28 cellular contexts compared by ENCODE assay signal in the genomic region with DNA sequence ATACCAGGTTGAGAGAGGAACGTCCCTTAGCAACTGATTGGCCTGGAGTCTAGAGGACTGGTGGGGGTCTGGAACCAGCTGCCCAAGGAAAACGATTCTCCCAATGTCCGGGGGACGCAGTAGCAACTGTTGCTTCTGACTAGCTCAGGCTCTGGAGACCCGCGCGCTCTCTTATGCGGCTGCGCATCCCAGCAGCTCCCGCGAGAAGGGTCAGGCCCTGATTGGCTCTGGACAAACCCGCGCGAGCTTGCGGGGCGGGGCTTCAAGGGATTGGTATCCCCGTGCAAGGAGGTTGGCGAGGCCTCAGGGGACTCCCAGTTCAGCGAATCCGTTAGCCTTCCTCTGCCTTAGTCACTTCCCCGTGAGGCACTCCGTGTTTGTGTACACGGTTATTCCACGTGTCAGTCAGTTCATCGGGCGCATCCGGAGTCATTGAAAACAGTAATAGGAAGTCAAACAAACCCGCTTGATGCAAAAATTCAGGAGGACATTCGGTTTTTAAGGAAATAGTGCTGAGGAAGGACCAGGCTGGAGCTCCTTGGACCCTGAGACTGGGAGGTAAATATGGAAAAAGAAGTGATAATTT. TPM values are rescaled to one million over a fixed set of nuclear protein-coding genes. Genes with fewer than 3 reads are reported as not detected.
A peak's percentile ranks its signal among the peaks of the same experiment; 100 is the strongest.
DNase-seq lines count a peak whose midpoint lies in the region; ATAC-seq lines count a peak whose summit lies in the region.
"Had no signal": no experiment of that assay in that cellular context is flagged by ENCODE, and none has a peak within 500 bp of the region (broad histone marks: within the 10 kb centered on the region; RNA-seq: fewer than 3 reads in every experiment).

No MANE protein-coding gene starts in this region.

- H3K27ac Mint-ChIP-seq in activated CD4-positive, alpha-beta memory T cell treated with anti-CD3 and anti-CD28 coated beads, Interleukin-2, amount 10 ng/mL, durations not matched to agents 7 days and 5 days, result peak overlapping the region; percentile 97
- H3K27ac Mint-ChIP-seq in activated CD4-positive, alpha-beta memory T cell treated with anti-CD3 and anti-CD28 coated beads for 36 hours, result no peak overlapping the region
- H3K27ac Mint-ChIP-seq: activated CD4-positive, alpha-beta T cell treated with anti-CD3 and anti-CD28 coated beads for 36 hours; activated naive CD4-positive, alpha-beta T cell treated with anti-CD3 and anti-CD28 coated beads, Interleukin-2, amount 10 ng/mL, durations not matched to agents 7 days and 5 days; activated T-cell treated with anti-CD3 and anti-CD28 coated beads, Interleukin-2, amount 50 U/mL, for 72 hours; B cell; T-helper 17 cell had no signal

- no peaks in the 10 kb centered on the region for H3K9me3 Mint-ChIP-seq in activated CD4-positive, alpha-beta memory T cell treated with anti-CD3 and anti-CD28 coated beads, Interleukin-2, amount 10 ng/mL, durations not matched to agents 7 days and 5 days
- no peaks in the 10 kb centered on the region for H3K9me3 Mint-ChIP-seq in activated CD4-positive, alpha-beta memory T cell treated with anti-CD3 and anti-CD28 coated beads for 36 hours
- H3K9me3 Mint-ChIP-seq: activated naive CD4-positive, alpha-beta T cell treated with anti-CD3 and anti-CD28 coated beads, Interleukin-2, amount 10 ng/mL, durations not matched to agents 7 days and 5 days; activated T-cell treated with anti-CD3 and anti-CD28 coated beads, Interleukin-2, amount 50 U/mL, for 72 hours; neural crest cell had no signal

- intact Hi-C loops in activated CD4-positive, alpha-beta memory T cell treated with anti-CD3 and anti-CD28 coated beads for 36 hours (cut with micrococcal nuclease), result no loop called here
- intact Hi-C loops in left ventricle myocardium superior (cut with micrococcal nuclease), result no loop called here

- no peak overlapping the region for H3K4me3 Mint-ChIP-seq in activated CD4-positive, alpha-beta memory T cell treated with anti-CD3 and anti-CD28 coated beads, Interleukin-2, amount 10 ng/mL, durations not matched to agents 7 days and 5 days
- H3K4me3 Mint-ChIP-seq in activated CD4-positive, alpha-beta memory T cell treated with anti-CD3 and anti-CD28 coated beads for 36 hours, result no peak overlapping the region
- H3K4me3 Mint-ChIP-seq: activated CD4-positive, alpha-beta T cell treated with anti-CD3 and anti-CD28 coated beads for 36 hours; activated naive CD4-positive, alpha-beta T cell treated with anti-CD3 and anti-CD28 coated beads, Interleukin-2, amount 10 ng/mL, durations not matched to agents 7 days and 5 days; B cell; neural crest cell; T-helper 17 cell had no signal

- no peak for DNase-seq in activated CD4-positive, alpha-beta memory T cell treated with anti-CD3 and anti-CD28 coated beads, Interleukin-2, amount 10 ng/mL, durations not matched to agents 7 days and 5 days
- no peak for DNase-seq in activated CD4-positive, alpha-beta memory T cell treated with anti-CD3 and anti-CD28 coated beads for 36 hours
- peak; percentile 40 for DNase-seq in RPMI7951 (ENCODE audit: low read depth)
- peak; percentile 41 for DNase-seq in left ventricle myocardium superior
- DNase-seq in retina, result peak; percentile 29
- DNase-seq in activated effector memory CD4-positive, alpha-beta T cell treated with anti-CD3 and anti-CD28 coated beads, Interleukin-2, amount 50 U/mL, for 16 hours, result no peak
- no peak for DNase-seq in mesenteric fat pad (ENCODE audit: low spot score)
- DNase-seq in activated CD8-positive, alpha-beta memory T cell treated with anti-CD3 and anti-CD28 coated beads, Interleukin-2, amount 50 U/mL, for 4 hours, result no peak
- DNase-seq: activated CD4-positive, alpha-beta T cell treated with anti-CD3 and anti-CD28 coated beads for 36 hours; activated naive CD4-positive, alpha-beta T cell treated with anti-CD3 and anti-CD28 coated beads, Interleukin-2, amount 10 ng/mL, durations not matched to agents 7 days and 5 days; activated T-cell treated with anti-CD3 and anti-CD28 coated beads, Interleukin-2, amount 50 U/mL, for 72 hours; amniotic stem cell; DMS53; glutamatergic neuron; NCI-H146; NCI-H2171; NCI-H524 treated with DMSO at 0.1 percent for 48 hours; Peyer's patch; T-helper 17 cell; transverse colon had no signal

- CTCF ChIA-PET in activated CD4-positive, alpha-beta memory T cell treated with anti-CD3 and anti-CD28 coated beads, Interleukin-2, amount 10 ng/mL, durations not matched to agents 7 days and 5 days (lab: Charles Lee), result interaction anchor here (1.4 to 6.1 kb wide), 2 partner anchors 11 to 13 kb away, joined by 4 to 40 read pairs; no protein-coding TSS in a partner anchor
- CTCF ChIA-PET in activated CD4-positive, alpha-beta memory T cell treated with anti-CD3 and anti-CD28 coated beads for 36 hours (lab: Charles Lee), result interaction anchor here (2.2 to 4.7 kb wide), 2 partner anchors 11 to 113 kb away, joined by 6 to 28 read pairs; no protein-coding TSS in a partner anchor

- POLR2A ChIA-PET in activated CD4-positive, alpha-beta memory T cell treated with anti-CD3 and anti-CD28 coated beads, Interleukin-2, amount 10 ng/mL, durations not matched to agents 7 days and 5 days (lab: Charles Lee), result interaction anchor here (1.4 to 3.5 kb wide), 2 partner anchors 16 to 123 kb away, joined by 6 to 21 read pairs; no protein-coding TSS in a partner anchor
- POLR2A ChIA-PET in activated CD4-positive, alpha-beta memory T cell treated with anti-CD3 and anti-CD28 coated beads for 36 hours (lab: Charles Lee), result no interaction called here

- peaks cover 2% of the 10 kb centered on the region for H3K27me3 Mint-ChIP-seq in activated CD4-positive, alpha-beta memory T cell treated with anti-CD3 and anti-CD28 coated beads, Interleukin-2, amount 10 ng/mL, durations not matched to agents 7 days and 5 days
- H3K27me3 Mint-ChIP-seq in activated CD4-positive, alpha-beta memory T cell treated with anti-CD3 and anti-CD28 coated beads for 36 hours, result no peaks in the 10 kb centered on the region
- H3K27me3 Mint-ChIP-seq: activated CD4-positive, alpha-beta T cell treated with anti-CD3 and anti-CD28 coated beads for 36 hours had no signal

- ATAC-seq in left ventricle myocardium superior, result no peak
- ATAC-seq: activated CD4-positive, alpha-beta T cell treated with anti-CD3 and anti-CD28 coated beads for 36 hours; activated T-cell treated with anti-CD3 and anti-CD28 coated beads, Interleukin-2, amount 50 U/mL, for 72 hours; T-helper 17 cell had no signal

- no peaks in the 10 kb centered on the region for H3K36me3 Mint-ChIP-seq in activated CD4-positive, alpha-beta memory T cell treated with anti-CD3 and anti-CD28 coated beads, Interleukin-2, amount 10 ng/mL, durations not matched to agents 7 days and 5 days (ENCODE audit: low read depth)
- no peaks in the 10 kb centered on the region for H3K36me3 Mint-ChIP-seq in activated CD4-positive, alpha-beta memory T cell treated with anti-CD3 and anti-CD28 coated beads for 36 hours
- H3K36me3 Mint-ChIP-seq: activated naive CD4-positive, alpha-beta T cell treated with anti-CD3 and anti-CD28 coated beads, Interleukin-2, amount 10 ng/mL, durations not matched to agents 7 days and 5 days had no signal

- peaks cover 53% of the 10 kb centered on the region for H3K4me1 Mint-ChIP-seq in activated CD4-positive, alpha-beta memory T cell treated with anti-CD3 and anti-CD28 coated beads, Interleukin-2, amount 10 ng/mL, durations not matched to agents 7 days and 5 days
- H3K4me1 Mint-ChIP-seq in activated CD4-positive, alpha-beta memory T cell treated with anti-CD3 and anti-CD28 coated beads for 36 hours (ENCODE audit: low read depth), result peaks cover 22% of the 10 kb centered on the region
- H3K4me1 Mint-ChIP-seq: B cell, neural crest cell had no signal

RNA-seq across cellular contexts. Expression of gene SIGLECL1, which starts 20.2 kb away (rescaled TPM):
- total RNA-seq in activated CD4-positive, alpha-beta memory T cell treated with anti-CD3 and anti-CD28 coated beads, Interleukin-2, amount 10 ng/mL, durations not matched to agents 7 days and 5 days, result under 1 TPM in 1 of 2 experiments, not detected in 1; 0.18 TPM
- total RNA-seq in activated CD4-positive, alpha-beta memory T cell treated with anti-CD3 and anti-CD28 coated beads for 36 hours, result not detected
- total RNA-seq in RPMI7951 (2014; rRNA removed; shearing (Covaris generic)), result not detected in 2 replicates
- total RNA-seq in left ventricle myocardium superior (not detected), mesenteric fat pad (not detected)
- total RNA-seq: A172; activated CD4-positive, alpha-beta T cell treated with anti-CD3 and anti-CD28 coated beads for 36 hours; activated CD8-positive, alpha-beta memory T cell treated with anti-CD3 and anti-CD28 coated beads for 36 hours; activated T-cell treated with anti-CD3 and anti-CD28 coated beads, Interleukin-2, amount 50 U/mL, for 72 hours; B cell; breast epithelium; fibroblast of lung; mucosa of gallbladder; neural crest cell; Peyer's patch; skeletal muscle tissue; T-helper 17 cell; transverse colon had no signal

RNA-seq across cellular contexts. Expression of gene IGLON5, which starts 40.3 kb away (rescaled TPM):
- under 1 TPM; 0.68 to 0.81 TPM for total RNA-seq in activated CD4-positive, alpha-beta memory T cell treated with anti-CD3 and anti-CD28 coated beads, Interleukin-2, amount 10 ng/mL, durations not matched to agents 7 days and 5 days
- under 1 TPM; 0.07 to 0.24 TPM for total RNA-seq in activated CD4-positive, alpha-beta memory T cell treated with anti-CD3 and anti-CD28 coated beads for 36 hours
- not detected in 2 replicates for total RNA-seq in RPMI7951 (2014; rRNA removed; shearing (Covaris generic))
- total RNA-seq in left ventricle myocardium superior (not detected), mesenteric fat pad (3.7 TPM)
- total RNA-seq: A172, B cell, fibroblast of lung, Peyer's patch, skeletal muscle tissue, T-helper 17 cell had no signal

RNA-seq across cellular contexts. Expression of gene CD33, which starts 46.2 kb away (rescaled TPM):
- 10 to 100 TPM; 21.1 to 23.7 TPM for total RNA-seq in activated CD4-positive, alpha-beta memory T cell treated with anti-CD3 and anti-CD28 coated beads, Interleukin-2, amount 10 ng/mL, durations not matched to agents 7 days and 5 days
- under 1 TPM; 0.43 to 0.65 TPM for total RNA-seq in activated CD4-positive, alpha-beta memory T cell treated with anti-CD3 and anti-CD28 coated beads for 36 hours
- total RNA-seq in RPMI7951 (2014; rRNA removed; shearing (Covaris generic)), result 2.1 and 2.4 TPM in 2 replicates
- 4.4 TPM for total RNA-seq in left ventricle myocardium superior
- 18.6 TPM for total RNA-seq in mesenteric fat pad
- total RNA-seq: B cell, fibroblast of lung, neural crest cell had no signal

Comparison
In these comparisons a context has a peak if more than half of its experiments do, and no peak if none do; other contexts are left out.
1. DNase-seq: peak in RPMI7951 (single experiment), left ventricle myocardium superior (single experiment) and retina (single experiment); none in activated CD4-positive, alpha-beta memory T cell treated with anti-CD3 and anti-CD28 coated beads, Interleukin-2, amount 10 ng/mL, durations not matched to agents 7 days and 5 days (single experiment), activated CD4-positive, alpha-beta memory T cell treated with anti-CD3 and anti-CD28 coated beads for 36 hours (single experiment), activated effector memory CD4-positive, alpha-beta T cell treated with anti-CD3 and anti-CD28 coated beads, Interleukin-2, amount 50 U/mL, for 16 hours (single experiment), mesenteric fat pad (single experiment) and activated CD8-positive, alpha-beta memory T cell treated with anti-CD3 and anti-CD28 coated beads, Interleukin-2, amount 50 U/mL, for 4 hours (single experiment).